ENCODE assay signal across 19 cellular contexts in genomic region chr4:70940134-70940533, GRCh38. TPM values are rescaled to one million over a fixed set of nuclear protein-coding genes. Genes with fewer than 3 reads are reported as not detected.
A peak's percentile ranks its signal among the peaks of the same experiment; 100 is the strongest.
DNase-seq lines count a peak whose midpoint lies in the region; ATAC-seq and TF ChIP-seq lines count a peak whose summit lies in the region.
"Had no signal": no experiment of that assay in that cellular context is flagged by ENCODE, and none has a peak within 500 bp of the region (broad histone marks: within the 10 kb centered on the region; RNA-seq: fewer than 3 reads in every experiment).

No MANE protein-coding gene starts in this region.

- H3K18ac ChIP-seq in mesendoderm (ENCODE audit: low read length), result no peak overlapping the region

- 0 out of 2 replicates have a peak, but pooled peaks cover 3% of the 10 kb centered on the region for H4K20me1 ChIP-seq in HCT116 (ENCODE audit: insufficient read depth)

- H3K9ac ChIP-seq in HCT116 (ENCODE audit: low read length), result no peak overlapping the region
- H3K9ac ChIP-seq in mesendoderm (ENCODE audit: low read length), result no peak overlapping the region

- POLR2A ChIA-PET in HCT116 (lab: Charles Lee), result no interaction called here

- RAD21 ChIA-PET in HCT116 (lab: Charles Lee; ENCODE audit: low non-redundant PET in 1 of 2, low total read pairs in 2 of 2, uncharacterized antibody in 2 of 2, unreplicated experiment in 2 of 2), result no interaction called here

- H3K4me2 ChIP-seq in HCT116 (ENCODE audit: low read length), result no peak overlapping the region
- no peak overlapping the region for H3K4me2 ChIP-seq in mesendoderm (ENCODE audit: low read length)

- no peak overlapping the region for H4K5ac ChIP-seq in mesendoderm (ENCODE audit: low read length)

- H3K9me2 ChIP-seq in HCT116 (ENCODE audit: insufficient read depth), result no peaks in the 10 kb centered on the region

- no peaks in the 10 kb centered on the region for H3K9me3 ChIP-seq in HCT116 (ENCODE audit: control insufficient read depth in 1 of 2, insufficient read depth in 1 of 2, low read depth in 1 of 2, low read length in 2 of 2)
- H3K9me3 ChIP-seq in uterus, result no peaks in the 10 kb centered on the region
- H3K9me3 ChIP-seq: MG63, SJSA1 had no signal

- ATAC-seq in HCT116 (peak; percentile 75), SK-N-SH treated with all-trans-retinoic acid at 6 μM for 48 hours (peak; percentile 34; the same call in 2 of the 3 replicates), GM19035 (IDR thresholded peaks at IDR 0.05; ENCODE audit: unreplicated experiment) (no peak)
- ATAC-seq: T-cell had no signal

- no CpG with 5 or more reads among the region's 5 CpGs for WGBS in mesendoderm (ENCODE audit: extremely low coverage, insufficient coverage, low lambda C conversion rate)

- H3K4me1 ChIP-seq in HCT116 (ENCODE audit: control insufficient read depth in 1 of 2, insufficient read depth in 2 of 2, low read length in 2 of 2) (no peaks in the 10 kb centered on the region), mesendoderm (ENCODE audit: control insufficient read depth, low read depth, low read length) (no peaks in the 10 kb centered on the region), uterus (no peaks in the 10 kb centered on the region)

- H3K27me3 ChIP-seq in HCT116 (ENCODE audit: insufficient read depth, low read length), result no peaks in the 10 kb centered on the region
- no peaks in the 10 kb centered on the region for H3K27me3 ChIP-seq in mesendoderm (ENCODE audit: insufficient read depth, low read length, poor library complexity)
- no peaks in the 10 kb centered on the region for H3K27me3 ChIP-seq in uterus
- H3K27me3 ChIP-seq: MG63, SJSA1 had no signal

- no peak overlapping the region for H3K56ac ChIP-seq in mesendoderm (ENCODE audit: low read length)

- H2BK120ac ChIP-seq in mesendoderm (ENCODE audit: low read depth, low read length), result no peak overlapping the region

- TF ChIP-seq CTCF in HCT116 (IDR thresholded peaks at IDR 0.05 in 2 of 3, conservative IDR thresholded peaks at IDR 0.05 in 1 of 3; ENCODE audit: borderline replicate concordance in 1 of 3, insufficient read depth in 1 of 3, low read depth in 2 of 3, low read length in 2 of 3) (peak in 2 of 3 experiments; percentile 26 to 28; a peak in 3 of 6 replicates), uterus (IDR thresholded peaks at IDR 0.05) (no peak)

- intact Hi-C loops in HCT116 (cut with micrococcal nuclease), result no loop called here
- intact Hi-C loops in uterus (cut with DNase I; ENCODE audit: low total_unique reads), result no loop called here

- TF ChIP-seq POLR2A in HCT116 (IDR thresholded peaks at IDR 0.05; ENCODE audit: borderline replicate concordance, extremely low read depth, insufficient read depth, insufficient read length) (no peak), uterus (IDR thresholded peaks at IDR 0.05) (no peak)

- H3K27ac ChIP-seq in HCT116 (ENCODE audit: low read depth, low read length) (no peak overlapping the region), mesendoderm (ENCODE audit: low read depth, low read length) (no peak overlapping the region), uterus (no peak overlapping the region)
- H3K27ac ChIP-seq: RWPE1, SJSA1 had no signal

- no peak overlapping the region for H2AK5ac ChIP-seq in mesendoderm (ENCODE audit: low read length)

- H3K4me3 ChIP-seq in HCT116 (replicated peaks in 1 of 2; ENCODE audit: low read depth in 1 of 2, low read length in 2 of 2) (no peak overlapping the region), mesendoderm (ENCODE audit: low read length) (no peak overlapping the region), uterus (no peak overlapping the region)
- H3K4me3 ChIP-seq: MG63, SJSA1 had no signal

- H3K79me2 ChIP-seq in HCT116 (ENCODE audit: insufficient read depth, low read length), result no peaks in the 10 kb centered on the region; the same call in none of the 2 replicates
- H3K79me2 ChIP-seq in mesendoderm (ENCODE audit: control insufficient read depth, insufficient read depth, low read length), result peaks cover 13% of the 10 kb centered on the region

- H2BK15ac ChIP-seq in mesendoderm (replicated peaks; ENCODE audit: low read depth), result no peak overlapping the region

- DNase-seq in ELR (ENCODE audit: low read depth) (peak; percentile 2), HCT116 (ENCODE audit: low read depth, low spot score) (no peak), mesendoderm (peak; percentile 35), kidney tubule cell (ENCODE audit: low spot score) (no peak), NOMO-1 treated with DMSO at 0.1 percent for 48 hours (lab: John Stamatoyannopoulos, UW; ENCODE audit: unreplicated experiment) (no peak), uterus (no peak)
- DNase-seq: ACHN; CD8-positive, alpha-beta memory T cell; MG63; NCI-H1105 treated with DMSO at 0.1 percent for 48 hours; NCI-H1930; NCI-H2171; NCI-H446 treated with DMSO at 0.1 percent for 48 hours; NCI-H774; T-cell had no signal

- H3K79me1 ChIP-seq in mesendoderm (ENCODE audit: low read length), result peaks cover 6% of the 10 kb centered on the region

- no peak overlapping the region for H3K4ac ChIP-seq in mesendoderm (ENCODE audit: low read depth, low read length)

- H2BK5ac ChIP-seq in mesendoderm (ENCODE audit: low read length), result no peak overlapping the region

- no peak for TF ChIP-seq RAD21 in HCT116 (IDR thresholded peaks at IDR 0.05; ENCODE audit: low read depth)

- H4K8ac ChIP-seq in mesendoderm (ENCODE audit: low read depth, low read length), result no peak overlapping the region

- H2AFZ ChIP-seq in HCT116 (ENCODE audit: low read depth, low read length, poor library complexity, severe bottlenecking), result no peak overlapping the region

- CTCF ChIA-PET in HCT116 (lab: Charles Lee), result no interaction called here

- no peaks in the 10 kb centered on the region for H3K36me3 ChIP-seq in HCT116 (ENCODE audit: control insufficient read depth in 1 of 2, insufficient read depth in 2 of 2, low read length in 2 of 2)
- no peaks in the 10 kb centered on the region for H3K36me3 ChIP-seq in mesendoderm (ENCODE audit: control insufficient read depth, insufficient read depth, low read length)
- H3K36me3 ChIP-seq in uterus, result no peaks in the 10 kb centered on the region
- H3K36me3 ChIP-seq: MG63, SJSA1 had no signal

- no peak overlapping the region for H3K23ac ChIP-seq in mesendoderm (ENCODE audit: low read length)

- no TSS peak for BruUV-seq in HCT116 (replicated peaks; lab: Mats Ljungman, UMichigan)

TF ChIP-seq in HCT116, 20 proteins besides CTCF, POLR2A, EP300 and RAD21 (continues in another document):
- TF ChIP-seq TCF7L2 (IDR thresholded peaks at IDR 0.05; ENCODE audit: borderline replicate concordance, extremely low read depth, insufficient read depth, insufficient read length) (no peak), JUND (IDR thresholded peaks at IDR 0.05) (no peak), ATF3 (IDR thresholded peaks at IDR 0.05) (no peak), MAX (IDR thresholded peaks at IDR 0.05) (no peak), EGR1 (IDR thresholded peaks at IDR 0.05; ENCODE audit: low read depth) (no peak), POLR2AphosphoS5 (IDR thresholded peaks at IDR 0.05; ENCODE audit: low read depth, low read length) (no peak)

TF ChIP-seq in SK-N-SH treated with all-trans-retinoic acid at 6 μM for 48 hours, 23 proteins besides CTCF, POLR2A, EP300 and RAD21:
- TF ChIP-seq PPARA (CRISPR knock-in tag; IDR thresholded peaks at IDR 0.05; ENCODE audit: borderline replicate concordance), result no peak
- no peak for TF ChIP-seq ESRRG (CRISPR knock-in tag; IDR thresholded peaks at IDR 0.05)
- no peak for TF ChIP-seq TOX (CRISPR knock-in tag; IDR thresholded peaks at IDR 0.05; ENCODE audit: borderline replicate concordance)
- TF ChIP-seq CREB5 (CRISPR knock-in tag; IDR thresholded peaks at IDR 0.05; ENCODE audit: low read depth), result no peak
- no peak for TF ChIP-seq POU6F1 (CRISPR knock-in tag; IDR thresholded peaks at IDR 0.05; ENCODE audit: borderline replicate concordance, low read depth)
- no peak for TF ChIP-seq OSR1 (CRISPR knock-in tag; IDR thresholded peaks at IDR 0.05)
TF ChIP-seq in SK-N-SH treated with all-trans-retinoic acid at 6 μM for 48 hours: peak in this region for 0.

RNA-seq across cellular contexts. Expression of gene MOB1B, which starts 38.0 kb away (rescaled TPM):
- 33.2 TPM for total RNA-seq in HCT116 (2021; ENCODE audit: unreplicated experiment)
- polyA plus RNA-seq in HCT116 (2012), result 4.6 and 5.9 TPM in 2 replicates
- polyA plus RNA-seq in mesendoderm (2013, experiment 1 of 2), result 13.8 TPM
- 13.6 TPM for polyA plus RNA-seq in mesendoderm (2013, experiment 2 of 2)
- 10 to 100 TPM in 3 of 4 donors, 1 to 10 TPM in 1; 10.0 to 42.1 (median 16.5) TPM for total RNA-seq in uterus

RNA-seq across cellular contexts. Expression of gene DCK, which starts 53.3 kb away (rescaled TPM):
- total RNA-seq in HCT116 (2021; ENCODE audit: unreplicated experiment) (23.0 TPM), uterus (10 to 100 TPM in 2 of 4 donors, 1 to 10 TPM in 2; 3.6 to 38.6 (median 8.1) TPM)
- 5.6 and 7.3 TPM in 2 replicates for polyA plus RNA-seq in HCT116 (2012)
- 13.1 TPM for polyA plus RNA-seq in mesendoderm (2013, experiment 1 of 2)
- polyA plus RNA-seq in mesendoderm (2013, experiment 2 of 2), result 13.9 TPM

Comparison
In these comparisons a context has a peak if more than half of its experiments do, and no peak if none do; other contexts are left out.
1. DNase-seq: peak in ELR (single experiment) and mesendoderm (single experiment); none in HCT116 (single experiment), kidney tubule cell (single experiment), NOMO-1 treated with DMSO at 0.1 percent for 48 hours (single experiment) and uterus (0 of 2).
2. CTCF ChIP-seq: peak in HCT116 (2 of 3); none in uterus (0 of 4).